In genomic region chr2:29811378-29811777, GRCh38 we compare ENCODE assay signal across 28 cellular contexts.
DNase-seq lines count a peak whose midpoint lies in the region; ATAC-seq, FAIRE-seq and TF ChIP-seq lines count a peak whose summit lies in the region.
"Had no signal": no experiment of that assay in that cellular context is flagged by ENCODE, and none has a peak within 500 bp of the region (broad histone marks: within the 10 kb centered on the region; RNA-seq: fewer than 3 reads in every experiment).

No MANE protein-coding gene starts in this region.

- no peaks in the 10 kb centered on the region for H4K20me1 ChIP-seq in IMR-90 (ENCODE audit: insufficient read depth, low read length)

- H3K9ac ChIP-seq in IMR-90 (ENCODE audit: low read depth, low read length) = no peak overlapping the region
- H3K9ac ChIP-seq: parathyroid adenoma, SK-N-SH had no signal

- H3K27me3 ChIP-seq in IMR-90 (ENCODE audit: control insufficient read depth, insufficient read depth, low read length) = peaks cover 13% of the 10 kb centered on the region; the same call in 1 of the 2 replicates
- no peaks in the 10 kb centered on the region for H3K27me3 ChIP-seq in CD8-positive, alpha-beta T cell (ENCODE audit: insufficient read depth, low read length)
- H3K27me3 ChIP-seq: right atrium auricular region had no signal

- no peaks in the 10 kb centered on the region for H3K9me3 Mint-ChIP-seq in CD8-positive, alpha-beta T cell
- H3K9me3 Mint-ChIP-seq: activated CD8-positive, alpha-beta T cell treated with anti-CD3 and anti-CD28 coated beads for 36 hours; central memory CD8-positive, alpha-beta T cell; neural crest cell; stimulated activated naive B cell treated with anti-CD40 and anti-IgM and Interleukin-4, amounts not matched to agents 10 μg/mL and 1 μg/mL and 100 μg/mL, for 72 hours had no signal

- H2AK9ac ChIP-seq in IMR-90 (replicated peaks; ENCODE audit: low read depth, low read length, poor library complexity) = no peak overlapping the region

- CTCF ChIA-PET in IMR-90 (lab: Yijun Ruan, JAX) = no interaction called here
- CTCF ChIA-PET in CD8-positive, alpha-beta T cell (lab: Charles Lee) = no interaction called here

- no peak overlapping the region for H3K4me2 ChIP-seq in IMR-90 (ENCODE audit: low read depth, low read length)
- H3K4me2 ChIP-seq: SK-N-SH had no signal

- DNase-seq in IMR-90 (peak; percentile 4), astrocyte of the hippocampus (ENCODE audit: low read depth, low spot score) (peak; percentile 43), islet precursor cell (peak; percentile 2), urothelium cell line (ENCODE audit: low spot score) (peak; percentile 68)
- no peak for DNase-seq in stimulated activated CD8-positive, alpha-beta memory T cell treated with anti-CD3 and anti-CD28 coated beads, Interleukin-4, amount 100 ng/mL, for 48 hours
- DNase-seq in CD8-positive, alpha-beta T cell = no peak
- DNase-seq: activated CD4-positive, CD25-positive, alpha-beta regulatory T cell treated with anti-CD3 and anti-CD28 coated beads, Interleukin-2, amount 50 U/mL, for 72 hours; activated CD8-positive, alpha-beta T cell treated with anti-CD3 and anti-CD28 coated beads for 36 hours; activated effector memory CD4-positive, alpha-beta T cell treated with Interleukin-2 at 50 U/mL for 16 hours; aorta; Calu3; dermis blood vessel endothelial cell; kidney; NCI-H1417 treated with DMSO at 0.1 percent for 48 hours; NCI-H2081 treated with DMSO at 0.1 percent for 48 hours; SK-N-SH; stimulated activated CD4-positive, alpha-beta T cell treated with anti-CD3 and anti-CD28 coated beads, Interleukin-4, amount 100 ng/mL, for 24 hours; stimulated activated naive B cell treated with anti-CD40 and anti-IgM and Interleukin-4, amounts not matched to agents 10 μg/mL and 1 μg/mL and 100 μg/mL, for 72 hours; T-helper 17 cell had no signal

- TF ChIP-seq CTCF in IMR-90 (conservative IDR thresholded peaks at IDR 0.05; ENCODE audit: low read depth, low read length) = no peak
- TF ChIP-seq CTCF in CD8-positive, alpha-beta T cell (IDR thresholded peaks at IDR 0.05) = no peak

- no peak overlapping the region for H2BK120ac ChIP-seq in IMR-90 (ENCODE audit: low read depth, low read length)

- H3K9me3 ChIP-seq in IMR-90 (ENCODE audit: control insufficient read depth, insufficient read depth, low read length) = no peaks in the 10 kb centered on the region
- no peaks in the 10 kb centered on the region for H3K9me3 ChIP-seq in CD8-positive, alpha-beta T cell (ENCODE audit: low read length)
- H3K9me3 ChIP-seq: right atrium auricular region, SK-N-SH had no signal

- H3K18ac ChIP-seq in IMR-90 (ENCODE audit: low read depth, low read length) = no peak overlapping the region

- WGBS in IMR-90 (ENCODE audit: extremely low coverage in 2 of 2, insufficient read length in 1 of 2), 2 experiments = no CpG with 5 or more reads among the region's 1 CpG

- H3K79me1 ChIP-seq in IMR-90 (ENCODE audit: low read depth in 1 of 2, low read length in 2 of 2) = no peaks in the 10 kb centered on the region

- FAIRE-seq in urothelium cell line (lab: Jason Lieb, UNC) = peak; percentile 65
- FAIRE-seq: kidney had no signal

- H3K36me3 ChIP-seq in IMR-90 (ENCODE audit: control insufficient read depth, insufficient read depth, low read length) = no peaks in the 10 kb centered on the region
- no peaks in the 10 kb centered on the region for H3K36me3 ChIP-seq in CD8-positive, alpha-beta T cell (ENCODE audit: insufficient read depth, low read length)
- H3K36me3 ChIP-seq: right atrium auricular region had no signal

- no peak overlapping the region for H2BK20ac ChIP-seq in IMR-90 (ENCODE audit: low read depth, low read length)

- in situ Hi-C loops in IMR-90 (cut with MboI; ENCODE audit: low sequenced_read_pairs) = no loop called here

- no peak overlapping the region for H4K8ac ChIP-seq in IMR-90 (ENCODE audit: low read depth in 2 of 2, low read length in 2 of 2)

- H3K4me1 Mint-ChIP-seq in CD8-positive, alpha-beta T cell (ENCODE audit: low read depth) = no peaks in the 10 kb centered on the region
- H3K4me1 Mint-ChIP-seq: central memory CD8-positive, alpha-beta T cell; stimulated activated naive B cell treated with anti-CD40 and anti-IgM and Interleukin-4, amounts not matched to agents 10 μg/mL and 1 μg/mL and 100 μg/mL, for 72 hours; T-helper 17 cell had no signal

- TF ChIP-seq RAD21 in IMR-90 (IDR thresholded peaks at IDR 0.05; ENCODE audit: low read length) = no peak

- no peak overlapping the region for H4K5ac ChIP-seq in IMR-90 (ENCODE audit: low read depth, low read length)

- no peak overlapping the region for H3K14ac ChIP-seq in IMR-90 (replicated peaks; ENCODE audit: low read depth, low read length)

- no peaks in the 10 kb centered on the region for H3K9me1 ChIP-seq in IMR-90 (ENCODE audit: insufficient read depth, low read length)

- POLR2A ChIA-PET in IMR-90 (lab: Charles Lee; ENCODE audit: unreplicated experiment) = no interaction called here
- POLR2A ChIA-PET in CD8-positive, alpha-beta T cell (lab: Charles Lee) = no interaction called here

- no peak for TF ChIP-seq POLR2A in IMR-90 (IDR thresholded peaks at IDR 0.05; ENCODE audit: low read depth, low read length)

- no peak overlapping the region for H3K4ac ChIP-seq in IMR-90 (ENCODE audit: low read depth, low read length)

- peaks cover 17% of the 10 kb centered on the region for H3K27me3 Mint-ChIP-seq in CD8-positive, alpha-beta T cell (ENCODE audit: low read depth)

- no TSS peak for BruUV-seq in IMR-90 (replicated peaks; lab: Mats Ljungman, UMichigan)

- dilution Hi-C loops in IMR-90 (cut with HindIII; ENCODE audit: low sequenced_read_pairs, unreplicated experiment) = no loop called here

- no peak overlapping the region for H4K91ac ChIP-seq in IMR-90 (ENCODE audit: insufficient read depth, low read depth, low read length)

- H2BK15ac ChIP-seq in IMR-90 (ENCODE audit: low read depth, low read length) = no peak overlapping the region

- intact Hi-C loops in IMR-90 (cut with micrococcal nuclease) = no loop called here
- intact Hi-C loops in CD8-positive, alpha-beta T cell (cut with DNase I, micrococcal nuclease) = no loop called here

- H2AFZ ChIP-seq in IMR-90 (replicated peaks; ENCODE audit: low read length, poor library complexity) = no peak overlapping the region
- H2AFZ ChIP-seq: parathyroid adenoma had no signal

- H3K27ac Mint-ChIP-seq in CD8-positive, alpha-beta T cell = no peak overlapping the region
- H3K27ac Mint-ChIP-seq: activated CD8-positive, alpha-beta T cell treated with anti-CD3 and anti-CD28 coated beads for 36 hours; activated naive CD8-positive, alpha-beta T cell; T-helper 17 cell had no signal

- H3K56ac ChIP-seq in IMR-90 (ENCODE audit: extremely low read depth, insufficient read depth, low read length) = no peak overlapping the region

- H3K27ac ChIP-seq in IMR-90 (ENCODE audit: insufficient read depth, low read length) = no peak overlapping the region
- H3K27ac ChIP-seq in CD8-positive, alpha-beta T cell (ENCODE audit: low read depth, low read length) = no peak overlapping the region
- H3K27ac ChIP-seq: C4-2B, parathyroid adenoma, right atrium auricular region had no signal

- no peak overlapping the region for H2AK5ac ChIP-seq in IMR-90 (ENCODE audit: low read depth, low read length)

- no peak overlapping the region for H3K4me3 Mint-ChIP-seq in CD8-positive, alpha-beta T cell
- H3K4me3 Mint-ChIP-seq: activated CD8-positive, alpha-beta T cell treated with anti-CD3 and anti-CD28 coated beads for 36 hours; activated naive CD8-positive, alpha-beta T cell; central memory CD8-positive, alpha-beta T cell; neural crest cell; stimulated activated naive B cell treated with anti-CD40 and anti-IgM and Interleukin-4, amounts not matched to agents 10 μg/mL and 1 μg/mL and 100 μg/mL, for 72 hours; T-helper 17 cell had no signal

- no peaks in the 10 kb centered on the region for H3K36me3 Mint-ChIP-seq in CD8-positive, alpha-beta T cell
- H3K36me3 Mint-ChIP-seq: activated naive CD8-positive, alpha-beta T cell; stimulated activated naive B cell treated with anti-CD40 and anti-IgM and Interleukin-4, amounts not matched to agents 10 μg/mL and 1 μg/mL and 100 μg/mL, for 72 hours had no signal

- H3K4me3 ChIP-seq in IMR-90 (ENCODE audit: insufficient read depth, low read depth, low read length) = no peak overlapping the region
- no peak overlapping the region for H3K4me3 ChIP-seq in CD8-positive, alpha-beta T cell (ENCODE audit: low read depth, low read length)
- H3K4me3 ChIP-seq: K562, lung, right atrium auricular region had no signal

- H3K23ac ChIP-seq in IMR-90 (ENCODE audit: low read depth, low read length) = no peak overlapping the region

- no peak overlapping the region for H2BK5ac ChIP-seq in IMR-90 (ENCODE audit: low read depth, low read length, poor library complexity, severe bottlenecking)

- ATAC-seq in IMR-90 (ENCODE audit: low read depth) (no peak), GM21786 (IDR thresholded peaks at IDR 0.05; ENCODE audit: unreplicated experiment) (no peak)
- no peak for ATAC-seq in CD8-positive, alpha-beta T cell
- ATAC-seq: activated CD8-positive, alpha-beta T cell treated with anti-CD3 and anti-CD28 coated beads for 36 hours; stimulated activated naive B cell treated with anti-CD40 and anti-IgM and Interleukin-4, amounts not matched to agents 10 μg/mL and 1 μg/mL and 100 μg/mL, for 72 hours; T-helper 17 cell had no signal

- no peaks in the 10 kb centered on the region for H3K4me1 ChIP-seq in IMR-90 (ENCODE audit: control insufficient read depth, insufficient read depth, low read length)
- H3K4me1 ChIP-seq in CD8-positive, alpha-beta T cell (ENCODE audit: insufficient read depth, low read length) = no peaks in the 10 kb centered on the region
- H3K4me1 ChIP-seq: right atrium auricular region had no signal

TF ChIP-seq in IMR-90, 13 proteins besides CTCF, POLR2A, EP300 and RAD21 (continues in another document):
- TF ChIP-seq SMC3 (IDR thresholded peaks at IDR 0.05; ENCODE audit: low read depth, low read length) (no peak), RCOR1 (IDR thresholded peaks at IDR 0.05; ENCODE audit: insufficient replicate concordance, low read length) (no peak), NFE2L2 (IDR thresholded peaks at IDR 0.05; ENCODE audit: low read depth, low read length) (no peak), FOS (IDR thresholded peaks at IDR 0.05; ENCODE audit: low read depth, low read length) (no peak), MXI1 (IDR thresholded peaks at IDR 0.05; ENCODE audit: borderline replicate concordance, low read depth, low read length) (no peak), RFX5 (IDR thresholded peaks at IDR 0.05; ENCODE audit: low read depth, low read length) (no peak), BHLHE40 (IDR thresholded peaks at IDR 0.05; ENCODE audit: low read depth, low read length) (no peak), CHD1 (IDR thresholded peaks at IDR 0.05; ENCODE audit: low read depth, low read length) (no peak), CEBPB (IDR thresholded peaks at IDR 0.05; ENCODE audit: low read depth, low read length) (no peak), MAFK (IDR thresholded peaks at IDR 0.05; ENCODE audit: low read depth, low read length) (no peak), MAZ (IDR thresholded peaks at IDR 0.05; ENCODE audit: borderline replicate concordance, low read depth, low read length) (no peak)

Comparison
In these comparisons a context has a peak if more than half of its experiments do, and no peak if none do; other contexts are left out.
1. DNase-seq: peak in IMR-90 (single experiment), astrocyte of the hippocampus (single experiment), islet precursor cell (single experiment) and urothelium cell line (single experiment); none in stimulated activated CD8-positive, alpha-beta memory T cell treated with anti-CD3 and anti-CD28 coated beads, Interleukin-4, amount 100 ng/mL, for 48 hours (single experiment) and CD8-positive, alpha-beta T cell (0 of 7).